ENCODE assay signal across 8 cellular contexts in genomic region chr3:36907911-36908646, GRCh38. TPM values are rescaled to one million over a fixed set of nuclear protein-coding genes. Genes with fewer than 3 reads are reported as not detected.
DNase-seq lines count a peak whose midpoint lies in the region; ATAC-seq and TF ChIP-seq lines count a peak whose summit lies in the region.

No MANE protein-coding gene starts in this region.

- H3K36me3 ChIP-seq in KMS-11 (ENCODE audit: insufficient read depth) (no peaks in the 10 kb centered on the region), lung (ENCODE audit: control insufficient read depth in 2 of 2, insufficient read depth in 2 of 2, low read length in 2 of 2) (no peaks in the 10 kb centered on the region)

- POLR2A ChIA-PET in HEK293T (lab: Yijun Ruan, JAX): no interaction called here

- H3K27me3 ChIP-seq in KMS-11 (ENCODE audit: insufficient read depth, low read depth): no peaks in the 10 kb centered on the region
- no peaks in the 10 kb centered on the region for H3K27me3 ChIP-seq in lung (ENCODE audit: control insufficient read depth, insufficient read depth)

- DNase-seq in central memory CD4-positive, alpha-beta T cell: peak; percentile 73
- peak; percentile 45 for DNase-seq in lung (ENCODE audit: low spot score)
- peak; percentile 70 for DNase-seq in stimulated activated CD8-positive, alpha-beta memory T cell treated with anti-CD3 and anti-CD28 coated beads, Interleukin-4, amount 100 ng/mL, for 48 hours
- no peak for DNase-seq in HEK293T (ENCODE audit: extremely low spot score)

- TF ChIP-seq CTCF in KMS-11 (conservative IDR thresholded peaks at IDR 0.05; ENCODE audit: low read depth, low read length) (no peak), lung (IDR thresholded peaks at IDR 0.05; ENCODE audit: control extremely low read depth, extremely low read depth) (no peak)

- H3K9ac ChIP-seq in KMS-11: peak overlapping the region; percentile 37; the same call in 1 of the 2 replicates

- H3K4me3 ChIP-seq in KMS-11 (IDR thresholded peaks at IDR 0.05; ENCODE audit: insufficient read depth, low read depth, low read length) (peak overlapping the region; percentile 92), lung (peak overlapping the region; percentile 53)

- H3K4me1 ChIP-seq in KMS-11 (ENCODE audit: low read depth, poor library complexity, severe bottlenecking) (peaks cover 35% of the 10 kb centered on the region), lung (ENCODE audit: control insufficient read depth in 2 of 2, insufficient read depth in 2 of 2, low read length in 2 of 2) (peaks cover 0 to 14% of the 10 kb centered on the region in 2 donors)

- H3K9me3 ChIP-seq in lung (ENCODE audit: control insufficient read depth in 2 of 2, insufficient read depth in 1 of 2, low read length in 1 of 2): no peaks in the 10 kb centered on the region

- peak overlapping the region; percentile 74 for H2AFZ ChIP-seq in KMS-11 (ENCODE audit: low read depth)

- WGBS in lung, 2 donors: 6 to 7% methylated on average over 15 of the region's 15 CpGs

- H3K27ac ChIP-seq in KMS-11: peak overlapping the region; percentile 21; the same call in 1 of the 2 replicates
- peak overlapping the region; percentile 79 to 95 for H3K27ac ChIP-seq in lung (ENCODE audit: low read depth in 1 of 2, low read length in 1 of 2)

- H3K4me2 ChIP-seq in KMS-11: peak overlapping the region; percentile 90

- ATAC-seq in GM18909 (IDR thresholded peaks at IDR 0.05; ENCODE audit: poor library complexity, unreplicated experiment): peak; percentile 36
- peak; percentile 33 to 42 for ATAC-seq in activated CD4-positive, CD25-positive, alpha-beta regulatory T cell treated with anti-CD3 and anti-CD28 coated beads, Interleukin-2, amount 50 U/mL, for 24 hours
- ATAC-seq in lung (ENCODE audit: insufficient read depth, low FRiP score): peak; percentile 72
- no peak for ATAC-seq in GM21526 (IDR thresholded peaks at IDR 0.05; ENCODE audit: low FRiP score, unreplicated experiment)

- H4K20me1 ChIP-seq in KMS-11 (ENCODE audit: insufficient read depth): no peaks in the 10 kb centered on the region

- CTCF ChIA-PET in HEK293T (lab: Yijun Ruan, JAX): interaction anchor here (0.7 kb wide), 1 partner anchor 24 kb away, joined by 5 read pairs; no protein-coding TSS in a partner anchor

- no peaks in the 10 kb centered on the region for H3K79me2 ChIP-seq in KMS-11 (ENCODE audit: insufficient read depth, low read depth)

TF ChIP-seq in HEK293T, 16 proteins besides CTCF, POLR2A, EP300 and RAD21:
- TF ChIP-seq CTBP1 (IDR thresholded peaks at IDR 0.05; ENCODE audit: borderline replicate concordance) (no peak), SUZ12 (IDR thresholded peaks at IDR 0.05) (no peak), ARNT (IDR thresholded peaks at IDR 0.05) (no peak), HDGF (IDR thresholded peaks at IDR 0.05; ENCODE audit: borderline replicate concordance) (no peak), TARDBP (IDR thresholded peaks at IDR 0.05) (no peak)

RNA-seq across cellular contexts. Expression of gene TRANK1, which starts 36.8 kb away (rescaled TPM):
- total RNA-seq in lung: 10 to 100 TPM; 23.9 to 34.3 TPM
- 1 to 10 TPM; 4.3 to 6.2 TPM for polyA plus RNA-seq in lung
